ENCODE assay signal across 1 cellular context in genomic region chr1:230725256-230726012, GRCh38.
TF ChIP-seq lines count a peak whose summit lies in the region.

No MANE protein-coding gene starts in this region.

TF ChIP-seq in HepG2, 621 proteins besides CTCF, POLR2A, EP300 and RAD21 (continued from another document and continues in another):
- TF ChIP-seq CBX5 (CRISPR knock-in tag; IDR thresholded peaks at IDR 0.05; ENCODE audit: borderline replicate concordance), result no peak
- no peak for TF ChIP-seq KDM2A (CRISPR knock-in tag; IDR thresholded peaks at IDR 0.05; ENCODE audit: borderline replicate concordance, low read depth)
- no peak for TF ChIP-seq RNF219 (CRISPR knock-in tag; IDR thresholded peaks at IDR 0.05)
- no peak for TF ChIP-seq THAP9 (CRISPR knock-in tag; IDR thresholded peaks at IDR 0.05; ENCODE audit: borderline replicate concordance)
- no peak for TF ChIP-seq PTBP1 (IDR thresholded peaks at IDR 0.05; ENCODE audit: low read depth, low read length, poor library complexity, severe bottlenecking)
- no peak for TF ChIP-seq ZNF362 (CRISPR knock-in tag; IDR thresholded peaks at IDR 0.05; ENCODE audit: borderline replicate concordance)
- TF ChIP-seq NFKBIZ (CRISPR knock-in tag; IDR thresholded peaks at IDR 0.05), result no peak
- peak; percentile 73; the same call in 1 of the 2 replicates for TF ChIP-seq SAP130 (CRISPR knock-in tag; IDR thresholded peaks at IDR 0.05; ENCODE audit: low read depth)
- no peak for TF ChIP-seq ZNF781 (CRISPR knock-in tag; IDR thresholded peaks at IDR 0.05; ENCODE audit: borderline replicate concordance, not compliant biosample characterization)
- no peak for TF ChIP-seq SALL2 (CRISPR knock-in tag; IDR thresholded peaks at IDR 0.05)
- TF ChIP-seq KLF11 (CRISPR knock-in tag; IDR thresholded peaks at IDR 0.05), result 0 out of 2 replicates have a peak, but pooled peaks have one; percentile 55
- TF ChIP-seq FOXA1 (IDR thresholded peaks at IDR 0.05), result no peak
- peak; percentile 86 for TF ChIP-seq FOXA1 (CRISPR knock-in tag; IDR thresholded peaks at IDR 0.05)
- TF ChIP-seq TBX3 (IDR thresholded peaks at IDR 0.05; ENCODE audit: borderline replicate concordance), result peak; percentile 56; the same call in 1 of the 2 replicates
- TF ChIP-seq KMT2B (CRISPR knock-in tag; IDR thresholded peaks at IDR 0.05), result 0 out of 2 replicates have a peak, but pooled peaks have one; percentile 42
- TF ChIP-seq PAXIP1 (CRISPR knock-in tag; conservative IDR thresholded peaks at IDR 0.05), result peak; percentile 87
- TF ChIP-seq ZMYM4 (CRISPR knock-in tag; IDR thresholded peaks at IDR 0.05), result peak; percentile 76
- TF ChIP-seq HIVEP1 (CRISPR knock-in tag; IDR thresholded peaks at IDR 0.05), result no peak
- TF ChIP-seq ZHX2 (IDR thresholded peaks at IDR 0.05; ENCODE audit: low read depth), result no peak
- TF ChIP-seq ZHX2 (CRISPR knock-in tag; IDR thresholded peaks at IDR 0.05; ENCODE audit: borderline replicate concordance), result no peak
- TF ChIP-seq SIX1 (CRISPR knock-in tag; IDR thresholded peaks at IDR 0.05; ENCODE audit: borderline replicate concordance), result peak; percentile 47; the same call in 1 of the 2 replicates
- TF ChIP-seq ZNF513 (CRISPR knock-in tag; conservative IDR thresholded peaks at IDR 0.05), result no peak
- TF ChIP-seq ARID2 (CRISPR knock-in tag; IDR thresholded peaks at IDR 0.05; ENCODE audit: borderline replicate concordance), result no peak
- no peak for TF ChIP-seq ZNF878 (CRISPR knock-in tag; IDR thresholded peaks at IDR 0.05)
- TF ChIP-seq ZNF34 (CRISPR knock-in tag; IDR thresholded peaks at IDR 0.05; ENCODE audit: borderline replicate concordance), result no peak
- TF ChIP-seq ZNF839 (CRISPR knock-in tag; IDR thresholded peaks at IDR 0.05; ENCODE audit: borderline replicate concordance), result no peak
- TF ChIP-seq TCF12 (IDR thresholded peaks at IDR 0.05), result no peak
- TF ChIP-seq TCF12 (CRISPR knock-in tag; IDR thresholded peaks at IDR 0.05), result no peak
- TF ChIP-seq SRY (CRISPR knock-in tag; IDR thresholded peaks at IDR 0.05), result no peak
- 0 out of 2 replicates have a peak, but pooled peaks have one; percentile 35 for TF ChIP-seq DPF2 (CRISPR knock-in tag; IDR thresholded peaks at IDR 0.05; ENCODE audit: borderline replicate concordance, low read depth)
- no peak for TF ChIP-seq SSRP1 (CRISPR knock-in tag; IDR thresholded peaks at IDR 0.05)
- peak; percentile 23; the same call in 1 of the 2 replicates for TF ChIP-seq ETV5 (CRISPR knock-in tag; IDR thresholded peaks at IDR 0.05; ENCODE audit: borderline replicate concordance)
- TF ChIP-seq KLF16 (CRISPR knock-in tag; IDR thresholded peaks at IDR 0.05), result no peak
- TF ChIP-seq DDIT3 (CRISPR knock-in tag; IDR thresholded peaks at IDR 0.05), result 0 out of 2 replicates have a peak, but pooled peaks have one; percentile 27
- TF ChIP-seq ZNF292 (CRISPR knock-in tag; IDR thresholded peaks at IDR 0.05; ENCODE audit: borderline replicate concordance, low read depth), result peak; percentile 71; the same call in 1 of the 2 replicates
- no peak for TF ChIP-seq MNT (IDR thresholded peaks at IDR 0.05)
- TF ChIP-seq GMEB2 (CRISPR knock-in tag; IDR thresholded peaks at IDR 0.05; ENCODE audit: low read depth), result no peak
- no peak for TF ChIP-seq BATF2 (CRISPR knock-in tag; IDR thresholded peaks at IDR 0.05)
- TF ChIP-seq SP140L (CRISPR knock-in tag; IDR thresholded peaks at IDR 0.05; ENCODE audit: borderline replicate concordance), result no peak
